8 cellular contexts compared by ENCODE assay signal in the genomic region with DNA sequence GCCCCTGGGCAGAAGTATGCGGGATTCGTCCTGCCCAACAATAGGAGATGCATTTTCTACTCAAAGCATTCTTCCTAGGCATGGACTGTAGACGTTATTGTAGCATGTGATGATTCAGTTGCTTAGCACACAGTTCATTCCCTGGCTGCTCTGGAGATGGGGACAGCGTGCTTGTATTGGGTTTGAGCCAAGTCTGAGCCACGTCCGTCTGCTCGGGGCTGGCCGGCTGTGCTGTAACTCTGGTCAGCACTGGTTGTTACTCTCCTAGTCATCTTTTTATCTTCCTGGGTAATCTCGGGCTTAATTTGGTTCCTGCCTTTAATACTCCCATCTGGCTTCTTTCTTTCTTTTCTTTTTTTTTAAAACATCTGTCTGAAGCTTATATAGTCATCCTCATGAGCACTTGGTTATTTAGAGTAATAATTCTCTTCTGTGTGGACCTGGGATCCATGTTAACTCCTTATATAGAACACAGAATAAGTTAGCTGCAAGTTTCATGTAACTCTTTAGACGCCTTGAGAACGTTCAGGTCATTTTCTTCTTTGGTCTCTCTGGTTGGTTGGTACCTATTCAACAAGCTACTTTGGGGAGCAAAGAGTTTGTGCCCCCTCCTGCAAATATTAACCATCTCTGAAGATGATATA.
DNase-seq lines count a peak whose midpoint lies in the region; ATAC-seq and TF ChIP-seq lines count a peak whose summit lies in the region.

No MANE protein-coding gene starts in this region.

- H3K27ac ChIP-seq in GM23338 (ENCODE audit: low read depth) (no peak overlapping the region), cardiac muscle cell (no peak overlapping the region), sigmoid colon (peak overlapping the region in 2 of 4 donors; percentile 28 to 64)

- H3K4me1 Mint-ChIP-seq in GM23338 (peaks cover 3% of the 10 kb centered on the region; the same call in 2 of the 3 replicates), T-helper 17 cell (peaks cover 2% of the 10 kb centered on the region)

- no peak overlapping the region for H3K4me2 ChIP-seq in GM23338

- H3K4me3 ChIP-seq in GM23338 (no peak overlapping the region), cardiac muscle cell (no peak overlapping the region), sigmoid colon (no peak overlapping the region)

- no peaks in the 10 kb centered on the region for H3K27me3 Mint-ChIP-seq in GM23338 (ENCODE audit: insufficient read depth, low read depth, poor library complexity)
- H3K27me3 Mint-ChIP-seq in T-helper 17 cell: no peaks in the 10 kb centered on the region

- H4K20me1 ChIP-seq in GM23338 (replicated peaks; ENCODE audit: insufficient read depth): no peaks in the 10 kb centered on the region

- no peak overlapping the region; the same call in 1 of the 2 replicates for H3K27ac Mint-ChIP-seq in GM23338
- peak overlapping the region; percentile 3 for H3K27ac Mint-ChIP-seq in T-helper 17 cell

- H3K4me3 Mint-ChIP-seq in GM23338 (no peak overlapping the region), T-helper 17 cell (no peak overlapping the region)

- H2AFZ ChIP-seq in GM23338: peak overlapping the region; percentile 1; the same call in 1 of the 2 replicates

- H3K9me2 ChIP-seq in GM23338 (ENCODE audit: insufficient read depth): peaks cover 6% of the 10 kb centered on the region

- H3K9me3 ChIP-seq in T-helper 17 cell (ENCODE audit: control insufficient read depth, low read length, poor library complexity, severe bottlenecking) (no peaks in the 10 kb centered on the region), cardiac muscle cell (ENCODE audit: low read depth) (no peaks in the 10 kb centered on the region), sigmoid colon (no peaks in the 10 kb centered on the region)

- WGBS in sigmoid colon, 2 donors: 42 to 52% methylated on average over 11 of the region's 11 CpGs

- intact Hi-C loops in sigmoid colon (cut with DNase I): no loop called here

- no peaks in the 10 kb centered on the region for H3K4me1 ChIP-seq in GM23338 (ENCODE audit: insufficient read depth)
- H3K4me1 ChIP-seq in cardiac muscle cell (ENCODE audit: low read depth): peaks cover 8% of the 10 kb centered on the region
- peaks cover 0 to 12% (median 6%) of the 10 kb centered on the region in 4 donors for H3K4me1 ChIP-seq in sigmoid colon

- no peaks in the 10 kb centered on the region for H3K79me2 ChIP-seq in GM23338 (replicated peaks; ENCODE audit: insufficient read depth)

- H3K27me3 ChIP-seq in GM23338 (ENCODE audit: insufficient read depth) (no peaks in the 10 kb centered on the region), cardiac muscle cell (no peaks in the 10 kb centered on the region), sigmoid colon (no peaks in the 10 kb centered on the region)

- H3K9me3 Mint-ChIP-seq in GM23338: no peaks in the 10 kb centered on the region

- TF ChIP-seq EP300 in sigmoid colon (IDR thresholded peaks at IDR 0.05): peak in 1 of 4 donors; percentile 52

- no peaks in the 10 kb centered on the region for H3K36me3 Mint-ChIP-seq in GM23338 (ENCODE audit: low read depth)
- H3K36me3 Mint-ChIP-seq in T-helper 17 cell (ENCODE audit: low read depth): no peaks in the 10 kb centered on the region

- H3K36me3 ChIP-seq in GM23338 (ENCODE audit: insufficient read depth) (no peaks in the 10 kb centered on the region), cardiac muscle cell (no peaks in the 10 kb centered on the region), sigmoid colon (no peaks in the 10 kb centered on the region)

- no peaks in the 10 kb centered on the region for H3F3A ChIP-seq in GM23338 (replicated peaks; ENCODE audit: low read depth)

- no peak for ATAC-seq in GM23338
- ATAC-seq in T-helper 17 cell: no peak
- ATAC-seq in HG02973 (IDR thresholded peaks at IDR 0.05; ENCODE audit: unreplicated experiment): no peak
- no peak for ATAC-seq in GM19455 (IDR thresholded peaks at IDR 0.05; ENCODE audit: unreplicated experiment)
- no peak for ATAC-seq in GM19324 (IDR thresholded peaks at IDR 0.05; ENCODE audit: low FRiP score, unreplicated experiment)
- ATAC-seq in HG02840 (IDR thresholded peaks at IDR 0.05; ENCODE audit: low FRiP score, unreplicated experiment): no peak

- DNase-seq in GM23338 (ENCODE audit: low spot score) (no peak), T-helper 17 cell (no peak), cardiac muscle cell (ENCODE audit: low read depth in 1 of 2, low spot score in 1 of 2) (peak; percentile 39 to 99), sigmoid colon (peak; percentile 90)

- TF ChIP-seq POLR2A in sigmoid colon (IDR thresholded peaks at IDR 0.05): no peak

- TF ChIP-seq CTCF in GM23338 (conservative IDR thresholded peaks at IDR 0.05; ENCODE audit: low read depth in 2 of 2) (no peak), cardiac muscle cell (IDR thresholded peaks at IDR 0.05; ENCODE audit: low read depth, low read length) (no peak), sigmoid colon (IDR thresholded peaks at IDR 0.05) (no peak)

TF ChIP-seq in GM23338, 12 proteins besides CTCF, POLR2A, EP300 and RAD21 (continues in another document):
- TF ChIP-seq EZH2phosphoT487 (IDR thresholded peaks at IDR 0.05; ENCODE audit: unreplicated experiment) (no peak), REST (IDR thresholded peaks at IDR 0.05; ENCODE audit: unreplicated experiment) (no peak), CREB1 (CRISPR knock-in tag; IDR thresholded peaks at IDR 0.05; ENCODE audit: low read depth) (no peak), NANOG (IDR thresholded peaks at IDR 0.05; ENCODE audit: borderline replicate concordance) (no peak), EZH2 (IDR thresholded peaks at IDR 0.05; ENCODE audit: low read depth, unreplicated experiment) (no peak), ZNF331 (CRISPR knock-in tag; IDR thresholded peaks at IDR 0.05; ENCODE audit: low read depth) (no peak), ZNF114 (CRISPR knock-in tag; IDR thresholded peaks at IDR 0.05) (no peak), STAT1 (IDR thresholded peaks at IDR 0.05; ENCODE audit: unreplicated experiment) (no peak)
- TF ChIP-seq, protein P1, sequence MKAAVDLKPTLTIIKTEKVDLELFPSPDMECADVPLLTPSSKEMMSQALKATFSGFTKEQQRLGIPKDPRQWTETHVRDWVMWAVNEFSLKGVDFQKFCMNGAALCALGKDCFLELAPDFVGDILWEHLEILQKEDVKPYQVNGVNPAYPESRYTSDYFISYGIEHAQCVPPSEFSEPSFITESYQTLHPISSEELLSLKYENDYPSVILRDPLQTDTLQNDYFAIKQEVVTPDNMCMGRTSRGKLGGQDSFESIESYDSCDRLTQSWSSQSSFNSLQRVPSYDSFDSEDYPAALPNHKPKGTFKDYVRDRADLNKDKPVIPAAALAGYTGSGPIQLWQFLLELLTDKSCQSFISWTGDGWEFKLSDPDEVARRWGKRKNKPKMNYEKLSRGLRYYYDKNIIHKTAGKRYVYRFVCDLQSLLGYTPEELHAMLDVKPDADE (IDR thresholded peaks at IDR 0.05): no peak

Comparison
In these comparisons a context has a peak if more than half of its experiments do, and no peak if none do; other contexts are left out.
1. DNase-seq: peak in cardiac muscle cell (2 of 2) and sigmoid colon (single experiment); none in GM23338 (single experiment) and T-helper 17 cell (0 of 3).